Comparison of ENCODE assay signal across 17 cellular contexts in genomic region chr4:85486425-85487101, GRCh38. TPM values are rescaled to one million over a fixed set of nuclear protein-coding genes. Genes with fewer than 3 reads are reported as not detected.
DNase-seq lines count a peak whose midpoint lies in the region; ATAC-seq and TF ChIP-seq lines count a peak whose summit lies in the region.
"Had no signal": no experiment of that assay in that cellular context is flagged by ENCODE, and none has a peak within 500 bp of the region (broad histone marks: within the 10 kb centered on the region; RNA-seq: fewer than 3 reads in every experiment).

No MANE protein-coding gene starts in this region.

- peaks cover 0 to 2% (median 0%) of the 10 kb centered on the region in 3 donors for H3K9me3 Mint-ChIP-seq in T-cell

- H4K20me1 ChIP-seq in GM23248 (ENCODE audit: insufficient read depth) = no peaks in the 10 kb centered on the region
- H4K20me1 ChIP-seq: BLaER1 treated with 17β-estradiol and CSF1 and Interleukin-3, amounts not matched to agents 10 nM and 100 nM had no signal

- no peaks in the 10 kb centered on the region for H3K27me3 Mint-ChIP-seq in T-cell
- H3K27me3 Mint-ChIP-seq: activated T-cell treated with anti-CD3 and anti-CD28 coated beads, Interleukin-2, amount 50 U/mL, for 24 hours; naive thymus-derived CD8-positive, alpha-beta T cell had no signal

- no peak for ATAC-seq in T-cell (replicated peaks in 1 of 4)
- ATAC-seq: naive thymus-derived CD8-positive, alpha-beta T cell; sciatic nerve had no signal

- H2AFZ ChIP-seq in GM23248 = no peak overlapping the region

- in situ Hi-C loops in GM23248 (cut with MboI) = loop anchor here (25.0 kb wide), 1 partner anchor 251 kb away; no protein-coding TSS in a partner anchor

- H3K27me3 ChIP-seq in GM23248 (replicated peaks; ENCODE audit: insufficient read depth) (no peaks in the 10 kb centered on the region), ascending aorta (no peaks in the 10 kb centered on the region)
- H3K27me3 ChIP-seq: BLaER1 treated with 17β-estradiol and CSF1 and Interleukin-3, amounts not matched to agents 10 nM and 100 nM; brain microvascular endothelial cell had no signal

- no peak overlapping the region for H3K4me3 Mint-ChIP-seq in T-cell
- H3K4me3 Mint-ChIP-seq: activated T-cell treated with anti-CD3 and anti-CD28 coated beads, Interleukin-2, amount 50 U/mL, for 24 hours; naive thymus-derived CD8-positive, alpha-beta T cell had no signal

- 94 to 97% methylated on average over 3 of the region's 3 CpGs for WGBS in GM23248 (ENCODE audit: low coverage in 1 of 2, low lambda C conversion rate in 2 of 2, missing lambda C conversion rate in 2 of 2), 2 experiments

- H3K4me1 ChIP-seq in GM23248 (ENCODE audit: insufficient read depth) = peaks cover 14% of the 10 kb centered on the region
- no peaks in the 10 kb centered on the region for H3K4me1 ChIP-seq in ascending aorta

- POLR2A ChIA-PET in RWPE1 (lab: Yijun Ruan, JAX; ENCODE audit: low non-redundant PET) = no interaction called here
- POLR2A ChIA-PET in T-cell (lab: Charles Lee) = no interaction called here

- peaks cover 45% of the 10 kb centered on the region for H3K79me2 ChIP-seq in GM23248 (ENCODE audit: insufficient read depth)

- CTCF ChIA-PET in RWPE1 (lab: Yijun Ruan, JAX) (interaction anchor here (0.6 kb wide), 1 partner anchor 1278 kb away, joined by 3 read pairs; no protein-coding TSS in a partner anchor), T-cell (lab: Charles Lee) (no interaction called here)

- H3K9me2 ChIP-seq in GM23248 (ENCODE audit: insufficient read depth) = no peaks in the 10 kb centered on the region

- H3K9me3 ChIP-seq in GM23248 (ENCODE audit: low read depth) (no peaks in the 10 kb centered on the region), ascending aorta (no peaks in the 10 kb centered on the region)
- H3K9me3 ChIP-seq: BLaER1 treated with 17β-estradiol and CSF1 and Interleukin-3, amounts not matched to agents 10 nM and 100 nM had no signal

- no peaks in the 10 kb centered on the region for H3F3A ChIP-seq in GM23248 (ENCODE audit: insufficient read depth)

- peak; percentile 69 for DNase-seq in GM23248
- DNase-seq in RWPE1 (ENCODE audit: low spot score) = peak; percentile 12
- DNase-seq in foreskin fibroblast = peak; percentile 52 to 78
- DNase-seq in stimulated activated CD4-positive, alpha-beta T cell treated with anti-CD3 and anti-CD28 coated beads, Interleukin-4, amount 100 ng/mL, for 1 hour = no peak
- no peak for DNase-seq in NK-92 treated with Interleukin-12 subunit alpha and Interleukin-12 subunit beta, amount 100 ng/mL, for 24 hours (lab: John Stamatoyannopoulos, UW)
- no peak for DNase-seq in T-cell
- DNase-seq in ascending aorta (ENCODE audit: low spot score in 2 of 2) = no peak
- DNase-seq: activated CD4-positive, alpha-beta T cell treated with anti-CD3 and anti-CD28 coated beads for 48 hours; activated T-cell treated with anti-CD3 and anti-CD28 coated beads, Interleukin-2, amount 50 U/mL, for 24 hours; brain microvascular endothelial cell; GF-D8; IMR-90; naive thymus-derived CD8-positive, alpha-beta T cell; NCI-H2029 treated with DMSO at 0.1 percent for 48 hours had no signal

- no peak overlapping the region for H3K4me2 ChIP-seq in GM23248 (ENCODE audit: unreplicated experiment)
- H3K4me2 ChIP-seq: BLaER1 treated with 17β-estradiol and CSF1 and Interleukin-3, amounts not matched to agents 10 nM and 100 nM had no signal

- no peak overlapping the region for H3K9ac ChIP-seq in GM23248
- H3K9ac ChIP-seq: BLaER1 treated with 17β-estradiol and CSF1 and Interleukin-3, amounts not matched to agents 10 nM and 100 nM had no signal

- no peak for TF ChIP-seq CTCF in 22Rv1 (IDR thresholded peaks at IDR 0.05)
- no peak for TF ChIP-seq CTCF in RWPE1 (conservative IDR thresholded peaks at IDR 0.05; ENCODE audit: low read depth)
- TF ChIP-seq CTCF in foreskin fibroblast (IDR thresholded peaks at IDR 0.05; ENCODE audit: low read depth, low read length) = no peak
- no peak for TF ChIP-seq CTCF in ascending aorta (IDR thresholded peaks at IDR 0.05)

- no peaks in the 10 kb centered on the region for H3K36me3 ChIP-seq in GM23248 (ENCODE audit: low read depth)
- H3K36me3 ChIP-seq in ascending aorta = no peaks in the 10 kb centered on the region
- H3K36me3 ChIP-seq: BLaER1 treated with 17β-estradiol and CSF1 and Interleukin-3, amounts not matched to agents 10 nM and 100 nM; brain microvascular endothelial cell had no signal

- intact Hi-C loops in ascending aorta (cut with DNase I) = no loop called here

- H3K27ac ChIP-seq in 22Rv1 = 0 out of 2 replicates have a peak overlapping the region, but pooled peaks have one; percentile 22
- no peak overlapping the region for H3K27ac ChIP-seq in GM23248
- H3K27ac ChIP-seq in RWPE1 = no peak overlapping the region
- no peak overlapping the region for H3K27ac ChIP-seq in ascending aorta
- H3K27ac ChIP-seq: BLaER1 treated with 17β-estradiol and CSF1 and Interleukin-3, amounts not matched to agents 10 nM and 100 nM; brain microvascular endothelial cell had no signal

- H3K36me3 Mint-ChIP-seq in T-cell = no peaks in the 10 kb centered on the region
- H3K36me3 Mint-ChIP-seq: naive thymus-derived CD8-positive, alpha-beta T cell had no signal

- no peaks in the 10 kb centered on the region for H3K4me1 Mint-ChIP-seq in T-cell

- H3K4me3 ChIP-seq in GM23248 (no peak overlapping the region), foreskin fibroblast (ENCODE audit: low read depth in 1 of 2, low read length in 2 of 2) (no peak overlapping the region), ascending aorta (no peak overlapping the region)
- H3K4me3 ChIP-seq: BLaER1 treated with 17β-estradiol and CSF1 and Interleukin-3, amounts not matched to agents 10 nM and 100 nM had no signal

- H3K27ac Mint-ChIP-seq in T-cell = no peak overlapping the region
- H3K27ac Mint-ChIP-seq: activated T-cell treated with anti-CD3 and anti-CD28 coated beads, Interleukin-2, amount 50 U/mL, for 24 hours; naive thymus-derived CD8-positive, alpha-beta T cell had no signal

RNA-seq across cellular contexts. Expression of gene ARHGAP24, which starts 11.6 kb away (rescaled TPM):
- total RNA-seq in GM23248 (2014; rRNA removed; shearing (Covaris generic)) = 26.3 and 31.6 TPM in 2 replicates
- polyA plus RNA-seq in GM23248 (2016; fragmentation: Nextera tagmentation; extraction: Ambion mirVana) = 21.9 and 24.1 TPM in 2 replicates
- total RNA-seq in T-cell (1 to 10 TPM in 4 of 5 donors, under 1 TPM in 1; 0.45 to 2.7 (median 1.8) TPM), ascending aorta (13.9 TPM)
- polyA plus RNA-seq: naive thymus-derived CD8-positive, alpha-beta T cell had no signal

Comparison
In these comparisons a context has a peak if more than half of its experiments do, and no peak if none do; other contexts are left out.
1. DNase-seq: peak in GM23248 (single experiment), RWPE1 (single experiment) and foreskin fibroblast (2 of 2); none in stimulated activated CD4-positive, alpha-beta T cell treated with anti-CD3 and anti-CD28 coated beads, Interleukin-4, amount 100 ng/mL, for 1 hour (single experiment), NK-92 treated with Interleukin-12 subunit alpha and Interleukin-12 subunit beta, amount 100 ng/mL, for 24 hours (single experiment), T-cell (0 of 34) and ascending aorta (0 of 2).